ENCODE assay signal across 3 cellular contexts in the genomic region with DNA sequence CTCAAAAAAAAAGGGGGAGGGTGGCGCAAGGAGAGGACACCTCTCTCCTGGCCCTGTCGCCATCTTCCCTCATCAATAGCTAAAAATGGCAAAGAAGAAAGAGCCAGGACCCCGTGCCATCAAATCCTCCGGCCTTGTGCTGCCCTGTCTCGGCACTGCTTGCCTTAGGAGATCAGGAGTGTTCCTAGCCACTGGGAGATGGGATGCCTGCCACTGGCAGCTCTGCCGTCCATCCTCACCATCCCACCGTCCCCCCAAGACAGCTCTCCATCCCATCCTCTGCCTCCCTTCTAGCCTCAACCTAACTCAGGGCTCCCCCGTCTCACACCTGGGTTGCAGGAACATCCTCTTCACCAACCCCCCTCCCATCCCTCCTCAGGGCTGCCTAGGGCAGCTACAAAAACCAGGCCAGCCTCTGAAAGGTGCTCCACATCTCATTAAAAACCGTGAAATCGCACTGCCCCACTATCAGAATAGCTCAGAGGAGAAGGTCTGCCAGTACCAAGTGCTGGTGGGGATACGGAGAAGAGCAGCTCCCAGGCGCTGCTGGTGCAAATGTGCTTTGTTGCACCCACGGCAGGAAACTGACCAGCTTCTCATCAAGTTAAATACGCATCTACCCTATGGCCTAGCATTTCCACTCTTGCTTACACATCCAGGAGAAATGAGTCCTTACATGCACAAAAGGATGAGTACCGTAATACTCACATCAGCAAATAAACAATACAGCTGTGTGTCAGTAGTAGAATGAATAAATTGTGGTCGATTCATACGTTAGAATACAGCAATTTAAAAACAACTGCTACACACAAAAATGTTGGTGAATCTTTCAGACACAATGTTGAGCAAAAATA.
TF ChIP-seq lines count a peak whose summit lies in the region.

No MANE protein-coding gene starts in this region.

TF ChIP-seq in SK-N-SH, 30 proteins besides CTCF, POLR2A, EP300 and RAD21:
- TF ChIP-seq FOSL2 (IDR thresholded peaks at IDR 0.05; ENCODE audit: borderline replicate concordance, low read depth) (no peak), RFX5 (IDR thresholded peaks at IDR 0.05; ENCODE audit: low read length) (no peak), ELF1 (IDR thresholded peaks at IDR 0.05) (no peak), POLR2AphosphoS5 (IDR thresholded peaks at IDR 0.05; ENCODE audit: low read depth, low read length) (peak; percentile 12; the same call in 1 of the 2 replicates), FOXM1 (IDR thresholded peaks at IDR 0.05; ENCODE audit: low read depth) (no peak), MXI1 (IDR thresholded peaks at IDR 0.05; ENCODE audit: low read depth, low read length) (no peak)
- TF ChIP-seq, protein P1, sequence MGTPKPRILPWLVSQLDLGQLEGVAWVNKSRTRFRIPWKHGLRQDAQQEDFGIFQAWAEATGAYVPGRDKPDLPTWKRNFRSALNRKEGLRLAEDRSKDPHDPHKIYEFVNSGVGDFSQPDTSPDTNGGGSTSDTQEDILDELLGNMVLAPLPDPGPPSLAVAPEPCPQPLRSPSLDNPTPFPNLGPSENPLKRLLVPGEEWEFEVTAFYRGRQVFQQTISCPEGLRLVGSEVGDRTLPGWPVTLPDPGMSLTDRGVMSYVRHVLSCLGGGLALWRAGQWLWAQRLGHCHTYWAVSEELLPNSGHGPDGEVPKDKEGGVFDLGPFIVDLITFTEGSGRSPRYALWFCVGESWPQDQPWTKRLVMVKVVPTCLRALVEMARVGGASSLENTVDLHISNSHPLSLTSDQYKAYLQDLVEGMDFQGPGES (IDR thresholded peaks at IDR 0.05; ENCODE audit: low read depth, low read length): no peak

TF ChIP-seq in SK-N-SH treated with all-trans-retinoic acid at 6 μM for 48 hours, 23 proteins besides CTCF, POLR2A, EP300 and RAD21:
- TF ChIP-seq, protein P2, sequence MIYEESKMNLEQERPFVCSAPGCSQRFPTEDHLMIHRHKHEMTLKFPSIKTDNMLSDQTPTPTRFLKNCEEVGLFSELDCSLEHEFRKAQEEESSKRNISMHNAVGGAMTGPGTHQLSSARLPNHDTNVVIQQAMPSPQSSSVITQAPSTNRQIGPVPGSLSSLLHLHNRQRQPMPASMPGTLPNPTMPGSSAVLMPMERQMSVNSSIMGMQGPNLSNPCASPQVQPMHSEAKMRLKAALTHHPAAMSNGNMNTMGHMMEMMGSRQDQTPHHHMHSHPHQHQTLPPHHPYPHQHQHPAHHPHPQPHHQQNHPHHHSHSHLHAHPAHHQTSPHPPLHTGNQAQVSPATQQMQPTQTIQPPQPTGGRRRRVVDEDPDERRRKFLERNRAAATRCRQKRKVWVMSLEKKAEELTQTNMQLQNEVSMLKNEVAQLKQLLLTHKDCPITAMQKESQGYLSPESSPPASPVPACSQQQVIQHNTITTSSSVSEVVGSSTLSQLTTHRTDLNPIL (CRISPR knock-in tag; IDR thresholded peaks at IDR 0.05; ENCODE audit: low read depth): no peak
- TF ChIP-seq CSDC2 (CRISPR knock-in tag; IDR thresholded peaks at IDR 0.05): no peak
- TF ChIP-seq ZNF8 (CRISPR knock-in tag; IDR thresholded peaks at IDR 0.05): no peak

TF ChIP-seq in HepG2, 621 proteins besides CTCF, POLR2A, EP300 and RAD21:
- TF ChIP-seq, protein P3, sequence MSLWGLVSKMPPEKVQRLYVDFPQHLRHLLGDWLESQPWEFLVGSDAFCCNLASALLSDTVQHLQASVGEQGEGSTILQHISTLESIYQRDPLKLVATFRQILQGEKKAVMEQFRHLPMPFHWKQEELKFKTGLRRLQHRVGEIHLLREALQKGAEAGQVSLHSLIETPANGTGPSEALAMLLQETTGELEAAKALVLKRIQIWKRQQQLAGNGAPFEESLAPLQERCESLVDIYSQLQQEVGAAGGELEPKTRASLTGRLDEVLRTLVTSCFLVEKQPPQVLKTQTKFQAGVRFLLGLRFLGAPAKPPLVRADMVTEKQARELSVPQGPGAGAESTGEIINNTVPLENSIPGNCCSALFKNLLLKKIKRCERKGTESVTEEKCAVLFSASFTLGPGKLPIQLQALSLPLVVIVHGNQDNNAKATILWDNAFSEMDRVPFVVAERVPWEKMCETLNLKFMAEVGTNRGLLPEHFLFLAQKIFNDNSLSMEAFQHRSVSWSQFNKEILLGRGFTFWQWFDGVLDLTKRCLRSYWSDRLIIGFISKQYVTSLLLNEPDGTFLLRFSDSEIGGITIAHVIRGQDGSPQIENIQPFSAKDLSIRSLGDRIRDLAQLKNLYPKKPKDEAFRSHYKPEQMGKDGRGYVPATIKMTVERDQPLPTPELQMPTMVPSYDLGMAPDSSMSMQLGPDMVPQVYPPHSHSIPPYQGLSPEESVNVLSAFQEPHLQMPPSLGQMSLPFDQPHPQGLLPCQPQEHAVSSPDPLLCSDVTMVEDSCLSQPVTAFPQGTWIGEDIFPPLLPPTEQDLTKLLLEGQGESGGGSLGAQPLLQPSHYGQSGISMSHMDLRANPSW (CRISPR knock-in tag; IDR thresholded peaks at IDR 0.05; ENCODE audit: borderline replicate concordance): no peak
- TF ChIP-seq, protein P4, sequence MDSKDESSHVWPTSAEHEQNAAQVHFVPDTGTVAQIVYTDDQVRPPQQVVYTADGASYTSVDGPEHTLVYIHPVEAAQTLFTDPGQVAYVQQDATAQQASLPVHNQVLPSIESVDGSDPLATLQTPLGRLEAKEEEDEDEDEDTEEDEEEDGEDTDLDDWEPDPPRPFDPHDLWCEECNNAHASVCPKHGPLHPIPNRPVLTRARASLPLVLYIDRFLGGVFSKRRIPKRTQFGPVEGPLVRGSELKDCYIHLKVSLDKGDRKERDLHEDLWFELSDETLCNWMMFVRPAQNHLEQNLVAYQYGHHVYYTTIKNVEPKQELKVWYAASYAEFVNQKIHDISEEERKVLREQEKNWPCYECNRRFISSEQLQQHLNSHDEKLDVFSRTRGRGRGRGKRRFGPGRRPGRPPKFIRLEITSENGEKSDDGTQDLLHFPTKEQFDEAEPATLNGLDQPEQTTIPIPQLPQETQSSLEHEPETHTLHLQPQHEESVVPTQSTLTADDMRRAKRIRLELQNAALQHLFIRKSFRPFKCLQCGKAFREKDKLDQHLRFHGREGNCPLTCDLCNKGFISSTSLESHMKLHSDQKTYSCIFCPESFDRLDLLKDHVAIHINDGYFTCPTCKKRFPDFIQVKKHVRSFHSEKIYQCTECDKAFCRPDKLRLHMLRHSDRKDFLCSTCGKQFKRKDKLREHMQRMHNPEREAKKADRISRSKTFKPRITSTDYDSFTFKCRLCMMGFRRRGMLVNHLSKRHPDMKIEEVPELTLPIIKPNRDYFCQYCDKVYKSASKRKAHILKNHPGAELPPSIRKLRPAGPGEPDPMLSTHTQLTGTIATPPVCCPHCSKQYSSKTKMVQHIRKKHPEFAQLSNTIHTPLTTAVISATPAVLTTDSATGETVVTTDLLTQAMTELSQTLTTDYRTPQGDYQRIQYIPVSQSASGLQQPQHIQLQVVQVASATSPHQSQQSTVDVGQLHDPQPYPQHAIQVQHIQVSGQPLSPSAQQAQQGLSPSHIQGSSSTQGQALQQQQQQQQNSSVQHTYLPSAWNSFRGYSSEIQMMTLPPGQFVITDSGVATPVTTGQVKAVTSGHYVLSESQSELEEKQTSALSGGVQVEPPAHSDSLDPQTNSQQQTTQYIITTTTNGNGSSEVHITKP (CRISPR knock-in tag; IDR thresholded peaks at IDR 0.05; ENCODE audit: low read depth): no peak
- no peak for TF ChIP-seq ATF5 (CRISPR knock-in tag; IDR thresholded peaks at IDR 0.05; ENCODE audit: low read depth)
- no peak for TF ChIP-seq ZFAT (CRISPR knock-in tag; conservative IDR thresholded peaks at IDR 0.05)
- no peak for TF ChIP-seq ONECUT2 (CRISPR knock-in tag; IDR thresholded peaks at IDR 0.05)
- no peak for TF ChIP-seq SKIL (CRISPR knock-in tag; IDR thresholded peaks at IDR 0.05; ENCODE audit: borderline replicate concordance)
- TF ChIP-seq, protein P5, sequence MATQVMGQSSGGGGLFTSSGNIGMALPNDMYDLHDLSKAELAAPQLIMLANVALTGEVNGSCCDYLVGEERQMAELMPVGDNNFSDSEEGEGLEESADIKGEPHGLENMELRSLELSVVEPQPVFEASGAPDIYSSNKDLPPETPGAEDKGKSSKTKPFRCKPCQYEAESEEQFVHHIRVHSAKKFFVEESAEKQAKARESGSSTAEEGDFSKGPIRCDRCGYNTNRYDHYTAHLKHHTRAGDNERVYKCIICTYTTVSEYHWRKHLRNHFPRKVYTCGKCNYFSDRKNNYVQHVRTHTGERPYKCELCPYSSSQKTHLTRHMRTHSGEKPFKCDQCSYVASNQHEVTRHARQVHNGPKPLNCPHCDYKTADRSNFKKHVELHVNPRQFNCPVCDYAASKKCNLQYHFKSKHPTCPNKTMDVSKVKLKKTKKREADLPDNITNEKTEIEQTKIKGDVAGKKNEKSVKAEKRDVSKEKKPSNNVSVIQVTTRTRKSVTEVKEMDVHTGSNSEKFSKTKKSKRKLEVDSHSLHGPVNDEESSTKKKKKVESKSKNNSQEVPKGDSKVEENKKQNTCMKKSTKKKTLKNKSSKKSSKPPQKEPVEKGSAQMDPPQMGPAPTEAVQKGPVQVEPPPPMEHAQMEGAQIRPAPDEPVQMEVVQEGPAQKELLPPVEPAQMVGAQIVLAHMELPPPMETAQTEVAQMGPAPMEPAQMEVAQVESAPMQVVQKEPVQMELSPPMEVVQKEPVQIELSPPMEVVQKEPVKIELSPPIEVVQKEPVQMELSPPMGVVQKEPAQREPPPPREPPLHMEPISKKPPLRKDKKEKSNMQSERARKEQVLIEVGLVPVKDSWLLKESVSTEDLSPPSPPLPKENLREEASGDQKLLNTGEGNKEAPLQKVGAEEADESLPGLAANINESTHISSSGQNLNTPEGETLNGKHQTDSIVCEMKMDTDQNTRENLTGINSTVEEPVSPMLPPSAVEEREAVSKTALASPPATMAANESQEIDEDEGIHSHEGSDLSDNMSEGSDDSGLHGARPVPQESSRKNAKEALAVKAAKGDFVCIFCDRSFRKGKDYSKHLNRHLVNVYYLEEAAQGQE (IDR thresholded peaks at IDR 0.05; ENCODE audit: borderline replicate concordance in 1 of 2, low read depth in 1 of 2, low read length in 2 of 2): no peak
- no peak for TF ChIP-seq MBNL3 (CRISPR knock-in tag; conservative IDR thresholded peaks at IDR 0.05)
- TF ChIP-seq MYC (CRISPR knock-in tag; IDR thresholded peaks at IDR 0.05; ENCODE audit: borderline replicate concordance): no peak
- TF ChIP-seq RNF2 (conservative IDR thresholded peaks at IDR 0.05; ENCODE audit: low read depth): no peak
- TF ChIP-seq ZNF550 (CRISPR knock-in tag; IDR thresholded peaks at IDR 0.05; ENCODE audit: borderline replicate concordance): no peak
- TF ChIP-seq ZNF329 (CRISPR knock-in tag; IDR thresholded peaks at IDR 0.05; ENCODE audit: low read depth): no peak
